In the genomic region with DNA sequence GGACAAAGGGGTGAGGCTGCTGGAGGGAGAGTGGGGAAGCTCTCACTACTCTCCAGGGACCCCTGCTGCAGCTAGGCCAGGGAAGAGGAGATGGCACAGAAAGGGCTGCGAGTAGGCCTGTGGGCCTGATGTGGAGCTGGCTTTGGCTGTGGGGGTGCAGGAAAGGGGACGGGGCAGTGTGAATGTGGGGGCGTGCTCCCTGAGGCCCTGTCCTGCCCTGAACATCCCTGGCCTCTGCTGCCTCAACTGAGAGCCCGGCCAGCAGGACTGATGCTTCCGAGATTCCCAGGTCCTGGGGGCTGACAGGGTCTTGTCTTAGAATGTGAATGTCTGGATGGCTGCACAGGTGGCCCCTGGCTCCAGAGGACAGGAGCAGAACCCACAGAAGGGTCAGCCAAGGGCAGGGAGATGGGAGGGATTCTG, we compare ENCODE assay signal across 20 cellular contexts.
DNase-seq lines count a peak whose midpoint lies in the region; ATAC-seq and TF ChIP-seq lines count a peak whose summit lies in the region.
"Had no signal": no experiment of that assay in that cellular context is flagged by ENCODE, and none has a peak within 500 bp of the region (broad histone marks: within the 10 kb centered on the region; RNA-seq: fewer than 3 reads in every experiment).

No MANE protein-coding gene starts in this region.

- peaks cover 54% of the 10 kb centered on the region for H3K4me1 Mint-ChIP-seq in brain

- H3K9me3 ChIP-seq in muscle layer of colon (ENCODE audit: low read length): no peaks in the 10 kb centered on the region

- H3K4me3 ChIP-seq in muscle layer of colon (ENCODE audit: low read depth in 1 of 2, low read length in 2 of 2): no peak overlapping the region

- DNase-seq in substantia nigra (lab: John Stamatoyannopoulos, UW) (no peak), NCI-H2029 (lab: John Stamatoyannopoulos, UW) (no peak), COLO829 (ENCODE audit: low spot score) (no peak)
- no peak for DNase-seq in stimulated activated CD4-positive, alpha-beta T cell treated with anti-CD3 and anti-CD28 coated beads, Interleukin-15, amount 100 ng/mL, for 24 hours
- DNase-seq: activated CD4-positive, CD25-positive, alpha-beta regulatory T cell; activated CD8-positive, alpha-beta T cell treated with anti-CD3 and anti-CD28 coated beads, Interleukin-2, amount 10 ng/mL, durations not matched to agents 7 days and 5 days; activated naive CD4-positive, alpha-beta T cell treated with anti-CD3 and anti-CD28 coated beads, Interleukin-2, amount 50 U/mL, for 16 hours; activated T-cell treated with anti-CD3 and anti-CD28 coated beads, Interleukin-2, amount 50 U/mL, for 4 hours; dermis blood vessel endothelial cell; foreskin melanocyte; HCEC 1CT; mesendoderm; NCI-H2171 had no signal

- H3K27me3 Mint-ChIP-seq in brain: no peaks in the 10 kb centered on the region
- H3K27me3 Mint-ChIP-seq: natural killer cell treated with Interleukin-12 subunit alpha and Interleukin-12 subunit beta and Interleukin-15 and Interleukin-18, amount 100 ng/mL, for 72 hours had no signal

- H3K36me3 Mint-ChIP-seq in brain: peaks cover 12% of the 10 kb centered on the region
- H3K36me3 Mint-ChIP-seq: natural killer cell treated with Interleukin-12 subunit alpha and Interleukin-12 subunit beta and Interleukin-15 and Interleukin-18, amount 100 ng/mL, for 72 hours had no signal

- H3K27ac ChIP-seq in C4-2B (peak overlapping the region; percentile 49), muscle layer of colon (ENCODE audit: low read depth, low read length) (peak overlapping the region; percentile 50), substantia nigra (ENCODE audit: low read depth, low read length, poor library complexity, severe bottlenecking) (peak overlapping the region; percentile 49)
- H3K27ac ChIP-seq: epithelial cell of prostate had no signal

- H3K4me1 ChIP-seq in muscle layer of colon (ENCODE audit: insufficient read depth, low read length): peaks cover 39% of the 10 kb centered on the region

- no peak overlapping the region for H3K9ac ChIP-seq in muscle layer of colon (ENCODE audit: low read length)

- H3K36me3 ChIP-seq in muscle layer of colon (ENCODE audit: insufficient read depth, low read length): peaks cover under 1% of the 10 kb centered on the region

- H3K27me3 ChIP-seq in muscle layer of colon (ENCODE audit: control insufficient read depth in 1 of 2, insufficient read depth in 2 of 2, low read length in 2 of 2): no peaks in the 10 kb centered on the region

- peak overlapping the region in 3 of 5 experiments; percentile 21 to 66 (median 30) for H3K27ac Mint-ChIP-seq in brain
- H3K27ac Mint-ChIP-seq: activated CD8-positive, alpha-beta T cell treated with anti-CD3 and anti-CD28 coated beads, Interleukin-2, amount 10 ng/mL, durations not matched to agents 7 days and 5 days; natural killer cell treated with Interleukin-12 subunit alpha and Interleukin-12 subunit beta and Interleukin-15 and Interleukin-18, amount 100 ng/mL, for 72 hours; stimulated activated effector memory CD8-positive, alpha-beta T cell treated with anti-CD3 and anti-CD28 coated beads, Interleukin-12 subunit alpha, Interleukin-12 subunit beta, amount 100 ng/mL, for 72 hours had no signal

- H3K4me3 Mint-ChIP-seq in brain: no peak overlapping the region
- H3K4me3 Mint-ChIP-seq: activated CD8-positive, alpha-beta T cell treated with anti-CD3 and anti-CD28 coated beads, Interleukin-2, amount 10 ng/mL, durations not matched to agents 7 days and 5 days; activated T-cell treated with anti-CD3 and anti-CD28 coated beads, Interleukin-2, amount 50 U/mL, for 4 hours; natural killer cell treated with Interleukin-12 subunit alpha and Interleukin-12 subunit beta and Interleukin-15 and Interleukin-18, amount 100 ng/mL, for 72 hours; stimulated activated effector memory CD8-positive, alpha-beta T cell treated with anti-CD3 and anti-CD28 coated beads, Interleukin-12 subunit alpha, Interleukin-12 subunit beta, amount 100 ng/mL, for 72 hours had no signal

- peaks cover 0 to 4% (median 0%) of the 10 kb centered on the region in 5 experiments for H3K9me3 Mint-ChIP-seq in brain
- H3K9me3 Mint-ChIP-seq: activated T-cell treated with anti-CD3 and anti-CD28 coated beads, Interleukin-2, amount 50 U/mL, for 4 hours; natural killer cell treated with Interleukin-12 subunit alpha and Interleukin-12 subunit beta and Interleukin-15 and Interleukin-18, amount 100 ng/mL, for 72 hours; stimulated activated effector memory CD8-positive, alpha-beta T cell treated with anti-CD3 and anti-CD28 coated beads, Interleukin-12 subunit alpha, Interleukin-12 subunit beta, amount 100 ng/mL, for 72 hours had no signal

- TF ChIP-seq CTCF in C4-2B (conservative IDR thresholded peaks at IDR 0.05): no peak
- no peak for TF ChIP-seq CTCF in brain (conservative IDR thresholded peaks at IDR 0.05)

- ATAC-seq in GM18907 (IDR thresholded peaks at IDR 0.05; ENCODE audit: unreplicated experiment): no peak
- ATAC-seq: activated CD8-positive, alpha-beta T cell treated with anti-CD3 and anti-CD28 coated beads, Interleukin-2, amount 10 ng/mL, durations not matched to agents 7 days and 5 days; activated T-cell treated with anti-CD3 and anti-CD28 coated beads, Interleukin-2, amount 50 U/mL, for 4 hours; natural killer cell treated with Interleukin-12 subunit alpha and Interleukin-12 subunit beta and Interleukin-15 and Interleukin-18, amount 100 ng/mL, for 72 hours had no signal
